In genomic region chr3:27535809-27536392, GRCh38 we compare ENCODE assay signal across 12 cellular contexts. TPM values are rescaled to one million over a fixed set of nuclear protein-coding genes. Genes with fewer than 3 reads are reported as not detected.
DNase-seq lines count a peak whose midpoint lies in the region; FAIRE-seq and TF ChIP-seq lines count a peak whose summit lies in the region.
"Had no signal": no experiment of that assay in that cellular context is flagged by ENCODE, and none has a peak within 500 bp of the region (broad histone marks: within the 10 kb centered on the region; RNA-seq: fewer than 3 reads in every experiment).

No MANE protein-coding gene starts in this region.

- 83% methylated on average over 2 of the region's 2 CpGs; no CpG with 5 or more reads in 1 of the 2 experiments for WGBS in H1 (ENCODE audit: extremely low coverage in 1 of 2, insufficient coverage in 1 of 2, insufficient read length in 1 of 2, insufficient replicate concordance in 2 of 2, low coverage in 1 of 2, low lambda C conversion rate in 2 of 2, missing lambda C conversion rate in 1 of 2), 2 experiments

- H2BK5ac ChIP-seq in H1 (ENCODE audit: low read depth, low read length), result no peak overlapping the region; the same call in 1 of the 2 replicates

- peaks cover 7% of the 10 kb centered on the region for H3K36me3 Mint-ChIP-seq in Caco-2 (ENCODE audit: insufficient read depth, unreplicated experiment)
- H3K36me3 Mint-ChIP-seq: brain; CD8-positive, alpha-beta T cell had no signal

- TF ChIP-seq POLR2A in H1 (IDR thresholded peaks at IDR 0.05; ENCODE audit: control extremely low read depth in 1 of 2, low read depth in 2 of 2, low read length in 2 of 2), result no peak

- no peak for TF ChIP-seq RAD21 in H1 (IDR thresholded peaks at IDR 0.05 in 1 of 2, conservative IDR thresholded peaks at IDR 0.05 in 1 of 2; ENCODE audit: low read depth in 2 of 2, low read length in 2 of 2)

- no peaks in the 10 kb centered on the region for H3K9me3 ChIP-seq in PC-9 (ENCODE audit: insufficient read depth, low read depth)
- no peaks in the 10 kb centered on the region for H3K9me3 ChIP-seq in H1 (ENCODE audit: insufficient read depth in 2 of 2, low read depth in 1 of 2, low read length in 1 of 2)
- H3K9me3 ChIP-seq in osteoblast (ENCODE audit: low read depth, low read length), result no peaks in the 10 kb centered on the region
- H3K9me3 ChIP-seq in Caco-2, result no peaks in the 10 kb centered on the region

- POLR2A ChIA-PET in PC-9 (lab: Charles Lee; ENCODE audit: unreplicated experiment) (interaction anchor here (0.5 to 0.6 kb wide), 3 partner anchors 105 to 1590 kb away, joined by 3 to 10 read pairs (median 4); no protein-coding TSS in a partner anchor), H1 (lab: Charles Lee; ENCODE audit: partially characterized antibody) (no interaction called here), Caco-2 (lab: Charles Lee) (no interaction called here)

- peaks cover 54% of the 10 kb centered on the region for H3K4me1 ChIP-seq in PC-9 (replicated peaks; ENCODE audit: insufficient read depth)
- H3K4me1 ChIP-seq in H1 (replicated peaks in 1 of 4; ENCODE audit: control insufficient read depth in 3 of 4, insufficient read depth in 4 of 4, low read length in 3 of 4), result peaks cover 14 to 34% (median 29%) of the 10 kb centered on the region in 4 experiments
- H3K4me1 ChIP-seq in osteoblast (ENCODE audit: insufficient read depth, low read length), result peaks cover 43% of the 10 kb centered on the region
- H3K4me1 ChIP-seq in Caco-2, result peaks cover 28% of the 10 kb centered on the region

- H3K9ac ChIP-seq in H1 (replicated peaks in 1 of 4; ENCODE audit: extremely low read depth in 1 of 4, low read depth in 3 of 4, low read length in 3 of 4), result no peak overlapping the region

- no peak overlapping the region for H4K8ac ChIP-seq in H1 (ENCODE audit: extremely low read depth, insufficient read depth, low read length)

- H3K4me3 ChIP-seq in PC-9, result peak overlapping the region; percentile 13; the same call in 1 of the 2 replicates
- no peak overlapping the region for H3K4me3 ChIP-seq in H1 (ENCODE audit: extremely low read depth in 1 of 4, insufficient read depth in 2 of 4, low read depth in 3 of 4, low read length in 4 of 4)
- H3K4me3 ChIP-seq in osteoblast (ENCODE audit: insufficient read depth, low read length), result no peak overlapping the region
- H3K4me3 ChIP-seq in Caco-2 (ENCODE audit: low read depth, low read length), result no peak overlapping the region
- H3K4me3 ChIP-seq: GM12878 had no signal

- intact Hi-C loops in PC-9 (cut with micrococcal nuclease; ENCODE audit: unreplicated experiment) (loop anchor here (2.0 to 10.0 kb wide), 2 partner anchors 145 to 341 kb away; no protein-coding TSS in a partner anchor), Caco-2 (cut with micrococcal nuclease; ENCODE audit: unreplicated experiment) (no loop called here)

- peaks cover 5% of the 10 kb centered on the region; the same call in 1 of the 2 replicates for H3K23me2 ChIP-seq in H1 (ENCODE audit: low read depth, low read length)

- H3K27me3 ChIP-seq in PC-9 (ENCODE audit: insufficient read depth, low read depth), result no peaks in the 10 kb centered on the region
- no peaks in the 10 kb centered on the region for H3K27me3 ChIP-seq in H1 (replicated peaks in 1 of 4; ENCODE audit: control insufficient read depth in 3 of 4, extremely low read depth in 1 of 4, insufficient read depth in 3 of 4, low read length in 3 of 4)
- no peaks in the 10 kb centered on the region for H3K27me3 ChIP-seq in osteoblast (ENCODE audit: insufficient read depth, low read length)
- H3K27me3 ChIP-seq in Caco-2 (replicated peaks; ENCODE audit: control insufficient read depth, insufficient read depth, low read length), result no peaks in the 10 kb centered on the region

- no peak overlapping the region for H3K14ac ChIP-seq in H1 (ENCODE audit: insufficient read length)

- H3K4me2 ChIP-seq in PC-9, result peak overlapping the region; percentile 64
- no peak overlapping the region for H3K4me2 ChIP-seq in H1 (ENCODE audit: insufficient read depth in 1 of 2, low read depth in 2 of 2, low read length in 2 of 2)
- H3K4me2 ChIP-seq in osteoblast (ENCODE audit: insufficient read depth, low read length), result no peak overlapping the region

- H3K23ac ChIP-seq in H1 (ENCODE audit: insufficient read length), result no peak overlapping the region

- H2AK5ac ChIP-seq in H1 (ENCODE audit: low read depth, low read length), result 0 out of 2 replicates have a peak overlapping the region, but pooled peaks have one; percentile 70

- no peak overlapping the region for H3K4ac ChIP-seq in H1 (replicated peaks; ENCODE audit: insufficient read length, low read depth, low read length)

- H2AFZ ChIP-seq in PC-9, result no peak overlapping the region
- H2AFZ ChIP-seq in H1 (ENCODE audit: low read length), result no peak overlapping the region
- H2AFZ ChIP-seq in osteoblast (ENCODE audit: low read length), result no peak overlapping the region

- H2BK120ac ChIP-seq in H1 (replicated peaks; ENCODE audit: low read depth, low read length), result no peak overlapping the region

- H3K9me3 Mint-ChIP-seq in Caco-2 (ENCODE audit: unreplicated experiment), result no peaks in the 10 kb centered on the region
- H3K9me3 Mint-ChIP-seq: CD8-positive, alpha-beta T cell had no signal

- H3K27ac ChIP-seq in PC-9 (peak overlapping the region; percentile 95), H1 (ENCODE audit: low read depth, low read length) (no peak overlapping the region), osteoblast (ENCODE audit: low read depth, low read length) (peak overlapping the region; percentile 93)

- H3K27ac Mint-ChIP-seq in Caco-2 (ENCODE audit: unreplicated experiment), result no peak overlapping the region
- H3K27ac Mint-ChIP-seq: CD8-positive, alpha-beta T cell had no signal

- no peak overlapping the region for H3K18ac ChIP-seq in H1 (ENCODE audit: extremely low read depth, low read length)

- peaks cover 49% of the 10 kb centered on the region for H3F3A ChIP-seq in PC-9 (ENCODE audit: insufficient read depth, low read depth)

- H3K4me3 Mint-ChIP-seq in Caco-2 (ENCODE audit: unreplicated experiment), result no peak overlapping the region
- H3K4me3 Mint-ChIP-seq: brain; CD8-positive, alpha-beta T cell had no signal

- H3K9me2 ChIP-seq in PC-9 (ENCODE audit: insufficient read depth), result no peaks in the 10 kb centered on the region

- no peak for FAIRE-seq in H1 (lab: Jason Lieb, UNC)
- FAIRE-seq: GM12878 had no signal

- TF ChIP-seq CTCF in PC-9 (conservative IDR thresholded peaks at IDR 0.05), result no peak
- no peak for TF ChIP-seq CTCF in H1 (IDR thresholded peaks at IDR 0.05; ENCODE audit: control extremely low read depth in 1 of 3, insufficient read depth in 1 of 3, low read depth in 1 of 3, low read length in 3 of 3)
- no peak for TF ChIP-seq CTCF in osteoblast (IDR thresholded peaks at IDR 0.05; ENCODE audit: extremely low read depth, low read depth, low read length)
- TF ChIP-seq CTCF in Caco-2 (IDR thresholded peaks at IDR 0.05; ENCODE audit: insufficient read depth in 1 of 2, low read depth in 1 of 2, low read length in 1 of 2, severe bottlenecking in 1 of 2, unreplicated experiment in 1 of 2), result no peak

- BruUV-seq in PC-9 (replicated peaks; lab: Mats Ljungman, UMichigan) (no TSS peak), Caco-2 (replicated peaks; lab: Mats Ljungman, UMichigan) (no TSS peak)

- H2BK15ac ChIP-seq in H1 (ENCODE audit: low read length), result no peak overlapping the region

- H3K4me1 Mint-ChIP-seq in Caco-2 (ENCODE audit: low read depth, unreplicated experiment), result peaks cover 21% of the 10 kb centered on the region

- H3K56ac ChIP-seq in H1 (replicated peaks; ENCODE audit: insufficient read length, low read depth, low read length), result no peak overlapping the region

- CTCF ChIA-PET in PC-9 (lab: Charles Lee) (interaction anchor here (0.5 to 0.7 kb wide), 2 partner anchors 97 to 146 kb away, joined by 9 to 17 read pairs; no protein-coding TSS in a partner anchor), H1 (lab: Charles Lee; ENCODE audit: partially characterized antibody) (interaction anchor here (0.6 to 1.3 kb wide), 4 partner anchors 55 to 225 kb away, joined by 3 to 4 read pairs (median 3); no protein-coding TSS in a partner anchor), Caco-2 (lab: Charles Lee) (no interaction called here)

- in situ Hi-C loops in Caki2 (cut with HindIII; ENCODE audit: low pct_unique_long_range_greater_than_20kb, low sequenced_read_pairs), result no loop called here

- H4K91ac ChIP-seq in H1 (replicated peaks; ENCODE audit: insufficient read length, low read length), result no peak overlapping the region

- peak overlapping the region; percentile 91; the same call in 1 of the 2 replicates for H2BK12ac ChIP-seq in H1 (ENCODE audit: low read depth, low read length)

- no peaks in the 10 kb centered on the region for H3K27me3 Mint-ChIP-seq in Caco-2 (ENCODE audit: insufficient read depth, unreplicated experiment)
- H3K27me3 Mint-ChIP-seq: brain had no signal

- H4K20me1 ChIP-seq in PC-9 (ENCODE audit: insufficient read depth), result no peaks in the 10 kb centered on the region
- no peaks in the 10 kb centered on the region for H4K20me1 ChIP-seq in H1 (replicated peaks in 1 of 2; ENCODE audit: control insufficient read depth in 1 of 2, insufficient read depth in 2 of 2, low read length in 2 of 2)
- no peaks in the 10 kb centered on the region for H4K20me1 ChIP-seq in osteoblast (ENCODE audit: insufficient read depth, low read length)

- H3K79me2 ChIP-seq in PC-9 (ENCODE audit: low read depth), result no peaks in the 10 kb centered on the region
- no peaks in the 10 kb centered on the region for H3K79me2 ChIP-seq in H1 (ENCODE audit: control insufficient read depth in 1 of 2, insufficient read depth in 2 of 2, low read length in 2 of 2)
- no peaks in the 10 kb centered on the region for H3K79me2 ChIP-seq in osteoblast (ENCODE audit: insufficient read depth, low read length)

- peak; percentile 21 for DNase-seq in Caki2 (ENCODE audit: low read depth)
- DNase-seq in PC-9, result peak; percentile 21 to 87
- no peak for DNase-seq in H1 (ENCODE audit: low read depth in 1 of 2, low spot score in 2 of 2)
- DNase-seq in osteoblast (ENCODE audit: insufficient read length, low spot score, missing footprints), result peak; percentile 27
- DNase-seq in activated T-cell treated with anti-CD3 and anti-CD28 coated beads, Interleukin-2, amount 50 U/mL, for 1 hour, result no peak
- no peak for DNase-seq in Caco-2
- DNase-seq in pons (ENCODE audit: low spot score), result no peak
- no peak for DNase-seq in NCI-H2171 (lab: John Stamatoyannopoulos, UW)
- DNase-seq: CD8-positive, alpha-beta T cell; NK-92 treated with Interleukin-12 subunit alpha and Interleukin-12 subunit beta, amount 100 ng/mL, for 24 hours had no signal

- TF ChIP-seq EP300 in H1 (IDR thresholded peaks at IDR 0.05; ENCODE audit: borderline replicate concordance in 1 of 2, low read depth in 2 of 2, low read length in 2 of 2), result no peak

- no peaks in the 10 kb centered on the region for H3K36me3 ChIP-seq in PC-9 (ENCODE audit: low read depth)
- no peaks in the 10 kb centered on the region for H3K36me3 ChIP-seq in H1 (ENCODE audit: control insufficient read depth in 2 of 4, insufficient read depth in 4 of 4, low read length in 3 of 4)
- no peaks in the 10 kb centered on the region for H3K36me3 ChIP-seq in osteoblast (ENCODE audit: insufficient read depth, low read length)
- no peaks in the 10 kb centered on the region for H3K36me3 ChIP-seq in Caco-2 (ENCODE audit: control insufficient read depth, insufficient read depth, low read length)

- H2BK20ac ChIP-seq in H1 (ENCODE audit: low read length), result 0 out of 2 replicates have a peak overlapping the region, but pooled peaks have one; percentile 76

- H4K5ac ChIP-seq in H1 (ENCODE audit: insufficient read length, low read depth, low read length), result no peak overlapping the region

- H3K79me1 ChIP-seq in H1 (ENCODE audit: low read depth, low read length), result no peaks in the 10 kb centered on the region

RNA-seq across cellular contexts. Expression of gene SLC4A7, which starts 51.7 kb away (rescaled TPM):
- 7.4 and 13.7 TPM in 2 replicates for total RNA-seq in Caki2 (2014; rRNA removed; shearing (Covaris generic); ENCODE audit: low replicate concordance)
- total RNA-seq in PC-9 (2021), result 28.1 and 31.7 TPM in 2 replicates
- 66.6 and 70.5 TPM in 2 replicates for total RNA-seq in H1 (2021; fragmentation: NEBNext Ultra II Directional; extraction: Animal tissue kit (Norgen Biotek cat#: 25700))
- polyA plus RNA-seq in H1 (2011; rRNA removed), result 9.2 and 14.9 TPM in 2 replicates
- 15.3 TPM for polyA plus RNA-seq in H1 (2011; cell fraction: cytosol; rRNA removed)
- 10.9 TPM for polyA plus RNA-seq in H1 (2011; cell fraction: nucleus; rRNA removed)
- polyA plus RNA-seq in H1 (2012, experiment 1 of 2), result 24.1 to 37.0 TPM (median 29.4 TPM) in 4 replicates
- 1.8 TPM for polyA plus RNA-seq in H1 (2012, experiment 2 of 2)
- polyA plus RNA-seq in H1 (2013, experiment 1 of 2), result 105 TPM
- polyA plus RNA-seq in H1 (2013, experiment 2 of 2), result 100 TPM
- 55.3 and 87.5 TPM in 2 replicates for polyA minus RNA-seq in H1 (2011; rRNA and poly(A)+ RNA removed)
- polyA minus RNA-seq in H1 (2011; cell fraction: cytosol; rRNA and poly(A)+ RNA removed), result 91.1 TPM
- 115 TPM for polyA minus RNA-seq in H1 (2011; cell fraction: nucleus; rRNA and poly(A)+ RNA removed)
- total RNA-seq in osteoblast, result 203 and 281 TPM in 2 replicates
- total RNA-seq in Caco-2 (2022), result 14.9 and 16.9 TPM in 2 replicates

Comparison
In these comparisons a context has a peak if more than half of its experiments do, and no peak if none do; other contexts are left out.
1. DNase-seq: peak in Caki2 (single experiment), PC-9 (2 of 2) and osteoblast (single experiment); none in H1 (0 of 2), activated T-cell treated with anti-CD3 and anti-CD28 coated beads, Interleukin-2, amount 50 U/mL, for 1 hour (single experiment), Caco-2 (0 of 2), pons (single experiment) and NCI-H2171 (single experiment).